Comparison of ENCODE assay signal across 1 cellular context in the genomic region with DNA sequence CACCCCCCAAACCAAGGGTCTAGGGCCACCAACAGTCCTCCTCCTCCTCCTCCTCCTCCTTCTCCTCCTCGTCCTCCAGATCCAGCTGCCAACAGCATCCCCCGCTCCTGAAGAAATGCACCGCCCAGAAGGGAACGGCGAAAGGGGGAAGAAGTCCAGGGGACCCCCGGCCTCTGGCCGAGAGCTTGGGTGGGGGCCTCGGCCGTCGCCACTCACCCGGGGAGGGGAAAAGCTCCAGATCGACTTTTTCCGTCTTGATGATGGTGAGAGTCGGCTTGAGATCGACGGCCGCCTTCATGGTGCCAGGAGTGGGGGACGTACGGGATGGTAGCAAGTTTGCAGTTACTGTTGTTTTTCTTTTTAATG.
TF ChIP-seq lines count a peak whose summit lies in the region.

No MANE protein-coding gene starts in this region.

TF ChIP-seq in GM12878, 131 proteins besides CTCF, POLR2A, EP300 and RAD21 (continued from another document):
- TF ChIP-seq, protein P1, sequence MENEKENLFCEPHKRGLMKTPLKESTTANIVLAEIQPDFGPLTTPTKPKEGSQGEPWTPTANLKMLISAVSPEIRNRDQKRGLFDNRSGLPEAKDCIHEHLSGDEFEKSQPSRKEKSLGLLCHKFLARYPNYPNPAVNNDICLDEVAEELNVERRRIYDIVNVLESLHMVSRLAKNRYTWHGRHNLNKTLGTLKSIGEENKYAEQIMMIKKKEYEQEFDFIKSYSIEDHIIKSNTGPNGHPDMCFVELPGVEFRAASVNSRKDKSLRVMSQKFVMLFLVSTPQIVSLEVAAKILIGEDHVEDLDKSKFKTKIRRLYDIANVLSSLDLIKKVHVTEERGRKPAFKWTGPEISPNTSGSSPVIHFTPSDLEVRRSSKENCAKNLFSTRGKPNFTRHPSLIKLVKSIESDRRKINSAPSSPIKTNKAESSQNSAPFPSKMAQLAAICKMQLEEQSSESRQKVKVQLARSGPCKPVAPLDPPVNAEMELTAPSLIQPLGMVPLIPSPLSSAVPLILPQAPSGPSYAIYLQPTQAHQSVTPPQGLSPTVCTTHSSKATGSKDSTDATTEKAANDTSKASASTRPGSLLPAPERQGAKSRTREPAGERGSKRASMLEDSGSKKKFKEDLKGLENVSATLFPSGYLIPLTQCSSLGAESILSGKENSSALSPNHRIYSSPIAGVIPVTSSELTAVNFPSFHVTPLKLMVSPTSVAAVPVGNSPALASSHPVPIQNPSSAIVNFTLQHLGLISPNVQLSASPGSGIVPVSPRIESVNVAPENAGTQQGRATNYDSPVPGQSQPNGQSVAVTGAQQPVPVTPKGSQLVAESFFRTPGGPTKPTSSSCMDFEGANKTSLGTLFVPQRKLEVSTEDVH (IDR thresholded peaks at IDR 0.05; ENCODE audit: low read depth, partially characterized antibody), result no peak
- TF ChIP-seq, protein P2, sequence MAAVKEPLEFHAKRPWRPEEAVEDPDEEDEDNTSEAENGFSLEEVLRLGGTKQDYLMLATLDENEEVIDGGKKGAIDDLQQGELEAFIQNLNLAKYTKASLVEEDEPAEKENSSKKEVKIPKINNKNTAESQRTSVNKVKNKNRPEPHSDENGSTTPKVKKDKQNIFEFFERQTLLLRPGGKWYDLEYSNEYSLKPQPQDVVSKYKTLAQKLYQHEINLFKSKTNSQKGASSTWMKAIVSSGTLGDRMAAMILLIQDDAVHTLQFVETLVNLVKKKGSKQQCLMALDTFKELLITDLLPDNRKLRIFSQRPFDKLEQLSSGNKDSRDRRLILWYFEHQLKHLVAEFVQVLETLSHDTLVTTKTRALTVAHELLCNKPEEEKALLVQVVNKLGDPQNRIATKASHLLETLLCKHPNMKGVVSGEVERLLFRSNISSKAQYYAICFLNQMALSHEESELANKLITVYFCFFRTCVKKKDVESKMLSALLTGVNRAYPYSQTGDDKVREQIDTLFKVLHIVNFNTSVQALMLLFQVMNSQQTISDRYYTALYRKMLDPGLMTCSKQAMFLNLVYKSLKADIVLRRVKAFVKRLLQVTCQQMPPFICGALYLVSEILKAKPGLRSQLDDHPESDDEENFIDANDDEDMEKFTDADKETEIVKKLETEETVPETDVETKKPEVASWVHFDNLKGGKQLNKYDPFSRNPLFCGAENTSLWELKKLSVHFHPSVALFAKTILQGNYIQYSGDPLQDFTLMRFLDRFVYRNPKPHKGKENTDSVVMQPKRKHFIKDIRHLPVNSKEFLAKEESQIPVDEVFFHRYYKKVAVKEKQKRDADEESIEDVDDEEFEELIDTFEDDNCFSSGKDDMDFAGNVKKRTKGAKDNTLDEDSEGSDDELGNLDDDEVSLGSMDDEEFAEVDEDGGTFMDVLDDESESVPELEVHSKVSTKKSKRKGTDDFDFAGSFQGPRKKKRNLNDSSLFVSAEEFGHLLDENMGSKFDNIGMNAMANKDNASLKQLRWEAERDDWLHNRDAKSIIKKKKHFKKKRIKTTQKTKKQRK (IDR thresholded peaks at IDR 0.05; ENCODE audit: low read depth, low read length), result no peak
- no peak for TF ChIP-seq RFX5 (IDR thresholded peaks at IDR 0.05; ENCODE audit: low read depth, low read length)
- no peak for TF ChIP-seq BCL11A (IDR thresholded peaks at IDR 0.05; ENCODE audit: low read depth, low read length)
- TF ChIP-seq GATAD2B (conservative IDR thresholded peaks at IDR 0.05; ENCODE audit: low read depth), result no peak
- no peak for TF ChIP-seq PAX8 (IDR thresholded peaks at IDR 0.05)
- no peak for TF ChIP-seq ZNF622 (IDR thresholded peaks at IDR 0.05)
- TF ChIP-seq, protein P3, sequence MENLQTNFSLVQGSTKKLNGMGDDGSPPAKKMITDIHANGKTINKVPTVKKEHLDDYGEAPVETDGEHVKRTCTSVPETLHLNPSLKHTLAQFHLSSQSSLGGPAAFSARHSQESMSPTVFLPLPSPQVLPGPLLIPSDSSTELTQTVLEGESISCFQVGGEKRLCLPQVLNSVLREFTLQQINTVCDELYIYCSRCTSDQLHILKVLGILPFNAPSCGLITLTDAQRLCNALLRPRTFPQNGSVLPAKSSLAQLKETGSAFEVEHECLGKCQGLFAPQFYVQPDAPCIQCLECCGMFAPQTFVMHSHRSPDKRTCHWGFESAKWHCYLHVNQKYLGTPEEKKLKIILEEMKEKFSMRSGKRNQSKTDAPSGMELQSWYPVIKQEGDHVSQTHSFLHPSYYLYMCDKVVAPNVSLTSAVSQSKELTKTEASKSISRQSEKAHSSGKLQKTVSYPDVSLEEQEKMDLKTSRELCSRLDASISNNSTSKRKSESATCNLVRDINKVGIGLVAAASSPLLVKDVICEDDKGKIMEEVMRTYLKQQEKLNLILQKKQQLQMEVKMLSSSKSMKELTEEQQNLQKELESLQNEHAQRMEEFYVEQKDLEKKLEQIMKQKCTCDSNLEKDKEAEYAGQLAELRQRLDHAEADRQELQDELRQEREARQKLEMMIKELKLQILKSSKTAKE (IDR thresholded peaks at IDR 0.05; ENCODE audit: low read depth, poor library complexity, severe bottlenecking), result no peak
- TF ChIP-seq, protein P4, sequence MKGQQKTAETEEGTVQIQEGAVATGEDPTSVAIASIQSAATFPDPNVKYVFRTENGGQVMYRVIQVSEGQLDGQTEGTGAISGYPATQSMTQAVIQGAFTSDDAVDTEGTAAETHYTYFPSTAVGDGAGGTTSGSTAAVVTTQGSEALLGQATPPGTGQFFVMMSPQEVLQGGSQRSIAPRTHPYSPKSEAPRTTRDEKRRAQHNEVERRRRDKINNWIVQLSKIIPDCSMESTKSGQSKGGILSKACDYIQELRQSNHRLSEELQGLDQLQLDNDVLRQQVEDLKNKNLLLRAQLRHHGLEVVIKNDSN (IDR thresholded peaks at IDR 0.05; ENCODE audit: borderline replicate concordance, extremely low read length, insufficient read depth, low read depth, low read length), result no peak
- TF ChIP-seq SREBF2 (IDR thresholded peaks at IDR 0.05; ENCODE audit: low read length), result no peak
- peak; percentile 11; the same call in 1 of the 2 replicates for TF ChIP-seq PML (IDR thresholded peaks at IDR 0.05; ENCODE audit: low read length)
- TF ChIP-seq MXI1 (IDR thresholded peaks at IDR 0.05; ENCODE audit: low read depth, low read length), result no peak
- no peak for TF ChIP-seq RAD51 (IDR thresholded peaks at IDR 0.05)
- TF ChIP-seq, protein P5, sequence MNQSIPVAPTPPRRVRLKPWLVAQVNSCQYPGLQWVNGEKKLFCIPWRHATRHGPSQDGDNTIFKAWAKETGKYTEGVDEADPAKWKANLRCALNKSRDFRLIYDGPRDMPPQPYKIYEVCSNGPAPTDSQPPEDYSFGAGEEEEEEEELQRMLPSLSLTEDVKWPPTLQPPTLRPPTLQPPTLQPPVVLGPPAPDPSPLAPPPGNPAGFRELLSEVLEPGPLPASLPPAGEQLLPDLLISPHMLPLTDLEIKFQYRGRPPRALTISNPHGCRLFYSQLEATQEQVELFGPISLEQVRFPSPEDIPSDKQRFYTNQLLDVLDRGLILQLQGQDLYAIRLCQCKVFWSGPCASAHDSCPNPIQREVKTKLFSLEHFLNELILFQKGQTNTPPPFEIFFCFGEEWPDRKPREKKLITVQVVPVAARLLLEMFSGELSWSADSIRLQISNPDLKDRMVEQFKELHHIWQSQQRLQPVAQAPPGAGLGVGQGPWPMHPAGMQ (IDR thresholded peaks at IDR 0.05; ENCODE audit: borderline replicate concordance), result no peak
- TF ChIP-seq, protein P6, sequence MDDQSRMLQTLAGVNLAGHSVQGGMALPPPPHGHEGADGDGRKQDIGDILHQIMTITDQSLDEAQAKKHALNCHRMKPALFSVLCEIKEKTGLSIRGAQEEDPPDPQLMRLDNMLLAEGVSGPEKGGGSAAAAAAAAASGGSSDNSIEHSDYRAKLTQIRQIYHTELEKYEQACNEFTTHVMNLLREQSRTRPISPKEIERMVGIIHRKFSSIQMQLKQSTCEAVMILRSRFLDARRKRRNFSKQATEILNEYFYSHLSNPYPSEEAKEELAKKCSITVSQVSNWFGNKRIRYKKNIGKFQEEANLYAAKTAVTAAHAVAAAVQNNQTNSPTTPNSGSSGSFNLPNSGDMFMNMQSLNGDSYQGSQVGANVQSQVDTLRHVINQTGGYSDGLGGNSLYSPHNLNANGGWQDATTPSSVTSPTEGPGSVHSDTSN (IDR thresholded peaks at IDR 0.05; ENCODE audit: insufficient replicate concordance, low read depth, low read length), result no peak
- TF ChIP-seq KLF5 (IDR thresholded peaks at IDR 0.05; ENCODE audit: partially characterized antibody), result no peak
- 0 out of 2 replicates have a peak, but pooled peaks have one; percentile 13 for TF ChIP-seq SIN3A (IDR thresholded peaks at IDR 0.05; ENCODE audit: low read depth, low read length)
- TF ChIP-seq DPF2 (IDR thresholded peaks at IDR 0.05), result no peak
- TF ChIP-seq ZZZ3 (IDR thresholded peaks at IDR 0.05; ENCODE audit: control insufficient read depth, insufficient read length, low read depth), result no peak
- 0 out of 2 replicates have a peak, but pooled peaks have one; percentile 16 for TF ChIP-seq NBN (IDR thresholded peaks at IDR 0.05)
- TF ChIP-seq, protein P7, sequence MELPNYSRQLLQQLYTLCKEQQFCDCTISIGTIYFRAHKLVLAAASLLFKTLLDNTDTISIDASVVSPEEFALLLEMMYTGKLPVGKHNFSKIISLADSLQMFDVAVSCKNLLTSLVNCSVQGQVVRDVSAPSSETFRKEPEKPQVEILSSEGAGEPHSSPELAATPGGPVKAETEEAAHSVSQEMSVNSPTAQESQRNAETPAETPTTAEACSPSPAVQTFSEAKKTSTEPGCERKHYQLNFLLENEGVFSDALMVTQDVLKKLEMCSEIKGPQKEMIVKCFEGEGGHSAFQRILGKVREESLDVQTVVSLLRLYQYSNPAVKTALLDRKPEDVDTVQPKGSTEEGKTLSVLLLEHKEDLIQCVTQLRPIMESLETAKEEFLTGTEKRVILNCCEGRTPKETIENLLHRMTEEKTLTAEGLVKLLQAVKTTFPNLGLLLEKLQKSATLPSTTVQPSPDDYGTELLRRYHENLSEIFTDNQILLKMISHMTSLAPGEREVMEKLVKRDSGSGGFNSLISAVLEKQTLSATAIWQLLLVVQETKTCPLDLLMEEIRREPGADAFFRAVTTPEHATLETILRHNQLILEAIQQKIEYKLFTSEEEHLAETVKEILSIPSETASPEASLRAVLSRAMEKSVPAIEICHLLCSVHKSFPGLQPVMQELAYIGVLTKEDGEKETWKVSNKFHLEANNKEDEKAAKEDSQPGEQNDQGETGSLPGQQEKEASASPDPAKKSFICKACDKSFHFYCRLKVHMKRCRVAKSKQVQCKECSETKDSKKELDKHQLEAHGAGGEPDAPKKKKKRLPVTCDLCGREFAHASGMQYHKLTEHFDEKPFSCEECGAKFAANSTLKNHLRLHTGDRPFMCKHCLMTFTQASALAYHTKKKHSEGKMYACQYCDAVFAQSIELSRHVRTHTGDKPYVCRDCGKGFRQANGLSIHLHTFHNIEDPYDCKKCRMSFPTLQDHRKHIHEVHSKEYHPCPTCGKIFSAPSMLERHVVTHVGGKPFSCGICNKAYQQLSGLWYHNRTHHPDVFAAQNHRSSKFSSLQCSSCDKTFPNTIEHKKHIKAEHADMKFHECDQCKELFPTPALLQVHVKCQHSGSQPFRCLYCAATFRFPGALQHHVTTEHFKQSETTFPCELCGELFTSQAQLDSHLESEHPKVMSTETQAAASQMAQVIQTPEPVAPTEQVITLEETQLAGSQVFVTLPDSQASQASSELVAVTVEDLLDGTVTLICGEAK (IDR thresholded peaks at IDR 0.05; ENCODE audit: borderline replicate concordance), result no peak
- TF ChIP-seq, protein P8, sequence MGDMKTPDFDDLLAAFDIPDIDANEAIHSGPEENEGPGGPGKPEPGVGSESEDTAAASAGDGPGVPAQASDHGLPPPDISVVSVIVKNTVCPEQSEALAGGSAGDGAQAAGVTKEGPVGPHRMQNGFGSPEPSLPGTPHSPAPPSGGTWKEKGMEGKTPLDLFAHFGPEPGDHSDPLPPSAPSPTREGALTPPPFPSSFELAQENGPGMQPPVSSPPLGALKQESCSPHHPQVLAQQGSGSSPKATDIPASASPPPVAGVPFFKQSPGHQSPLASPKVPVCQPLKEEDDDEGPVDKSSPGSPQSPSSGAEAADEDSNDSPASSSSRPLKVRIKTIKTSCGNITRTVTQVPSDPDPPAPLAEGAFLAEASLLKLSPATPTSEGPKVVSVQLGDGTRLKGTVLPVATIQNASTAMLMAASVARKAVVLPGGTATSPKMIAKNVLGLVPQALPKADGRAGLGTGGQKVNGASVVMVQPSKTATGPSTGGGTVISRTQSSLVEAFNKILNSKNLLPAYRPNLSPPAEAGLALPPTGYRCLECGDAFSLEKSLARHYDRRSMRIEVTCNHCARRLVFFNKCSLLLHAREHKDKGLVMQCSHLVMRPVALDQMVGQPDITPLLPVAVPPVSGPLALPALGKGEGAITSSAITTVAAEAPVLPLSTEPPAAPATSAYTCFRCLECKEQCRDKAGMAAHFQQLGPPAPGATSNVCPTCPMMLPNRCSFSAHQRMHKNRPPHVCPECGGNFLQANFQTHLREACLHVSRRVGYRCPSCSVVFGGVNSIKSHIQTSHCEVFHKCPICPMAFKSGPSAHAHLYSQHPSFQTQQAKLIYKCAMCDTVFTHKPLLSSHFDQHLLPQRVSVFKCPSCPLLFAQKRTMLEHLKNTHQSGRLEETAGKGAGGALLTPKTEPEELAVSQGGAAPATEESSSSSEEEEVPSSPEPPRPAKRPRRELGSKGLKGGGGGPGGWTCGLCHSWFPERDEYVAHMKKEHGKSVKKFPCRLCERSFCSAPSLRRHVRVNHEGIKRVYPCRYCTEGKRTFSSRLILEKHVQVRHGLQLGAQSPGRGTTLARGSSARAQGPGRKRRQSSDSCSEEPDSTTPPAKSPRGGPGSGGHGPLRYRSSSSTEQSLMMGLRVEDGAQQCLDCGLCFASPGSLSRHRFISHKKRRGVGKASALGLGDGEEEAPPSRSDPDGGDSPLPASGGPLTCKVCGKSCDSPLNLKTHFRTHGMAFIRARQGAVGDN (IDR thresholded peaks at IDR 0.05), result no peak
